In genomic region chr16:75379911-75380847, GRCh38 we compare ENCODE assay signal across 8 cellular contexts. TPM values are rescaled to one million over a fixed set of nuclear protein-coding genes. Genes with fewer than 3 reads are reported as not detected.
DNase-seq lines count a peak whose midpoint lies in the region; ATAC-seq and TF ChIP-seq lines count a peak whose summit lies in the region.

No MANE protein-coding gene starts in this region.

- no peak overlapping the region for H3K27ac ChIP-seq in neural progenitor cell
- H3K27ac ChIP-seq in uterus: peak overlapping the region in 1 of 2 donors; percentile 6
- no peak overlapping the region for H3K27ac ChIP-seq in mesendoderm (ENCODE audit: low read depth, low read length)

- H2BK120ac ChIP-seq in mesendoderm (ENCODE audit: low read depth, low read length): no peak overlapping the region

- H3K4me2 ChIP-seq in neural progenitor cell: no peak overlapping the region
- no peak overlapping the region for H3K4me2 ChIP-seq in mesendoderm (ENCODE audit: low read length)

- H3K23ac ChIP-seq in mesendoderm (ENCODE audit: low read length): no peak overlapping the region

- no peak overlapping the region for H3K4ac ChIP-seq in mesendoderm (ENCODE audit: low read depth, low read length)

- H4K5ac ChIP-seq in mesendoderm (ENCODE audit: low read length): no peak overlapping the region

- H3F3A ChIP-seq in neural progenitor cell (ENCODE audit: low read depth): peaks cover 3% of the 10 kb centered on the region

- H3K4me1 ChIP-seq in neural progenitor cell: peaks cover 12% of the 10 kb centered on the region
- no peaks in the 10 kb centered on the region for H3K4me1 ChIP-seq in uterus
- H3K4me1 ChIP-seq in mesendoderm (ENCODE audit: control insufficient read depth, low read depth, low read length): no peaks in the 10 kb centered on the region

- peak; percentile 87 for DNase-seq in GM12865 (ENCODE audit: low read depth)
- peak; percentile 79 to 91 for DNase-seq in Kasumi-1 (lab: John Stamatoyannopoulos, UW)
- DNase-seq in activated T-cell treated with anti-CD3 and anti-CD28 coated beads, Interleukin-2, amount 50 U/mL, for 48 hours: peak; percentile 34 to 39
- no peak for DNase-seq in neural progenitor cell (ENCODE audit: low spot score)
- DNase-seq in uterus: no peak
- no peak for DNase-seq in NCI-H524 (lab: John Stamatoyannopoulos, UW)
- DNase-seq in mesendoderm: no peak

- H3K27me3 ChIP-seq in neural progenitor cell: no peaks in the 10 kb centered on the region
- no peaks in the 10 kb centered on the region for H3K27me3 ChIP-seq in uterus
- H3K27me3 ChIP-seq in mesendoderm (ENCODE audit: insufficient read depth, low read length, poor library complexity): no peaks in the 10 kb centered on the region

- no peak overlapping the region for H2AK5ac ChIP-seq in mesendoderm (ENCODE audit: low read length)

- H3K4me3 ChIP-seq in GM12865 (ENCODE audit: low read depth, low read length) (peak overlapping the region; percentile 23), neural progenitor cell (no peak overlapping the region), uterus (no peak overlapping the region), mesendoderm (ENCODE audit: low read length) (no peak overlapping the region)

- intact Hi-C loops in uterus (cut with DNase I; ENCODE audit: low total_unique reads): no loop called here

- H3K4me3 Mint-ChIP-seq in neural progenitor cell: no peak overlapping the region

- H3K9ac ChIP-seq in neural progenitor cell (no peak overlapping the region), mesendoderm (ENCODE audit: low read length) (no peak overlapping the region)

- H3K36me3 Mint-ChIP-seq in neural progenitor cell: peaks cover 11% of the 10 kb centered on the region

- H3K79me1 ChIP-seq in mesendoderm (ENCODE audit: low read length): no peaks in the 10 kb centered on the region

- H4K20me1 ChIP-seq in neural progenitor cell (ENCODE audit: low read depth): peaks cover 18% of the 10 kb centered on the region

- no peak overlapping the region for H4K8ac ChIP-seq in mesendoderm (ENCODE audit: low read depth, low read length)

- no peak overlapping the region for H2BK5ac ChIP-seq in mesendoderm (ENCODE audit: low read length)

- peak; percentile 84 for ATAC-seq in GM21737 (IDR thresholded peaks at IDR 0.05; ENCODE audit: unreplicated experiment)

- no peaks in the 10 kb centered on the region for H3K9me3 Mint-ChIP-seq in neural progenitor cell

- H3K56ac ChIP-seq in mesendoderm (ENCODE audit: low read length): no peak overlapping the region

- H3K18ac ChIP-seq in mesendoderm (ENCODE audit: low read length): no peak overlapping the region

- H3K9me3 ChIP-seq in neural progenitor cell (ENCODE audit: low read depth) (no peaks in the 10 kb centered on the region), uterus (no peaks in the 10 kb centered on the region)

- H3K36me3 ChIP-seq in neural progenitor cell (no peaks in the 10 kb centered on the region), uterus (no peaks in the 10 kb centered on the region), mesendoderm (ENCODE audit: control insufficient read depth, insufficient read depth, low read length) (no peaks in the 10 kb centered on the region)

- H3K4me1 Mint-ChIP-seq in neural progenitor cell: peaks cover 67% of the 10 kb centered on the region

- WGBS in mesendoderm (ENCODE audit: extremely low coverage, insufficient coverage, low lambda C conversion rate): no CpG with 5 or more reads among the region's 10 CpGs

- no peak overlapping the region for H2AFZ ChIP-seq in neural progenitor cell (replicated peaks)

- no peak for TF ChIP-seq POLR2A in uterus (IDR thresholded peaks at IDR 0.05)

- TF ChIP-seq CTCF in GM12865 (IDR thresholded peaks at IDR 0.05; ENCODE audit: insufficient read depth, low read depth, low read length, missing control alignments): no peak
- no peak for TF ChIP-seq CTCF in neural progenitor cell (IDR thresholded peaks at IDR 0.05)
- no peak for TF ChIP-seq CTCF in uterus (IDR thresholded peaks at IDR 0.05)

- H3K27ac Mint-ChIP-seq in neural progenitor cell: peak overlapping the region; percentile 62

- H3K79me2 ChIP-seq in neural progenitor cell (ENCODE audit: low read depth) (no peaks in the 10 kb centered on the region), mesendoderm (ENCODE audit: control insufficient read depth, insufficient read depth, low read length) (no peaks in the 10 kb centered on the region)

- no peak overlapping the region for H2BK15ac ChIP-seq in mesendoderm (replicated peaks; ENCODE audit: low read depth)

- no peaks in the 10 kb centered on the region for H3K27me3 Mint-ChIP-seq in neural progenitor cell (ENCODE audit: insufficient read depth, low read depth)

RNA-seq across cellular contexts. Expression of gene CFDP1, which starts 53.1 kb away (rescaled TPM):
- total RNA-seq in neural progenitor cell (ENCODE audit: low replicate concordance) (134 and 159 TPM in 2 replicates), uterus (10 to 100 TPM; 22.3 to 90.8 (median 73.4) TPM)
- polyA plus RNA-seq in mesendoderm (2013, experiment 1 of 2): 101 TPM
- polyA plus RNA-seq in mesendoderm (2013, experiment 2 of 2): 104 TPM

Comparison
In these comparisons a context has a peak if more than half of its experiments do, and no peak if none do; other contexts are left out.
1. DNase-seq: peak in GM12865 (single experiment), Kasumi-1 (2 of 2) and activated T-cell treated with anti-CD3 and anti-CD28 coated beads, Interleukin-2, amount 50 U/mL, for 48 hours (2 of 2); none in neural progenitor cell (single experiment), uterus (0 of 2), NCI-H524 (0 of 2) and mesendoderm (single experiment).